Comparison of ENCODE assay signal across 14 cellular contexts in the genomic region with DNA sequence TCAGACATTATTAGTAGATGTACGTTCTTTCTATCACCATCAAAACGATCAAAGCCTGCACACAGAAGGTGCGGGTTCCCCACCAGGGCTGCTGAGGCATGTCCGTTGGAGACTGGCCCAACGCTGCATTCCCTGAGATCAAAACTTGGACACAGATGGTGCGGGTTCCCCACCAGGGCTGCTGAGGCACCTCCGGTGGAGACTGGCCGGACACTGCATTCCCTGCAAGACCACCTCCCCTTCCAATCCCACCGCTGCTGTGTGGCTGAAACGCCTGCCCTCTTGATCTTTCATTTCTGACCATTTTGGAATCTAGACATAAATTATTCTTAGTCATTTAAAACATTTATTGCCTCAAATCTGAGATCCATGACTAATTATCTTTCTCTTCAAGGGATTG.
A peak's percentile ranks its signal among the peaks of the same experiment; 100 is the strongest.
DNase-seq lines count a peak whose midpoint lies in the region; ATAC-seq and TF ChIP-seq lines count a peak whose summit lies in the region.
"Had no signal": no experiment of that assay in that cellular context is flagged by ENCODE, and none has a peak within 500 bp of the region (broad histone marks: within the 10 kb centered on the region; RNA-seq: fewer than 3 reads in every experiment).

No MANE protein-coding gene starts in this region.

- TF ChIP-seq CTCF in endodermal cell (conservative IDR thresholded peaks at IDR 0.05) (no peak), osteocyte (IDR thresholded peaks at IDR 0.05) (no peak), type B pancreatic cell (conservative IDR thresholded peaks at IDR 0.05) (no peak)

- intact Hi-C loops in activated naive CD4-positive, alpha-beta T cell treated with anti-CD3 and anti-CD28 coated beads for 36 hours (cut with micrococcal nuclease): no loop called here

- H3K9ac ChIP-seq in endodermal cell (ENCODE audit: extremely low read depth, low read length, poor library complexity, severe bottlenecking): no peak overlapping the region
- H3K9ac ChIP-seq: BLaER1, GM23248 had no signal

- 95 to 100% methylated on average over 4 to 10 of the region's 10 CpGs for WGBS in endodermal cell (ENCODE audit: insufficient coverage in 1 of 2, insufficient read length in 1 of 2), 2 experiments

- H3K4me1 ChIP-seq in endodermal cell (ENCODE audit: control insufficient read depth, insufficient read depth, low read length): no peaks in the 10 kb centered on the region
- H3K4me1 ChIP-seq: BLaER1, Caco-2 had no signal

- no peak overlapping the region for H3K27ac ChIP-seq in endodermal cell (ENCODE audit: low read depth, low read length)
- H3K27ac ChIP-seq: 22Rv1, BLaER1, GM23248 had no signal

- H3K36me3 Mint-ChIP-seq in endodermal cell (ENCODE audit: low read depth): no peaks in the 10 kb centered on the region
- no peaks in the 10 kb centered on the region for H3K36me3 Mint-ChIP-seq in osteocyte (ENCODE audit: unreplicated experiment)
- H3K36me3 Mint-ChIP-seq in type B pancreatic cell: no peaks in the 10 kb centered on the region
- no peaks in the 10 kb centered on the region for H3K36me3 Mint-ChIP-seq in activated naive CD4-positive, alpha-beta T cell treated with anti-CD3 and anti-CD28 coated beads for 36 hours (ENCODE audit: low read depth)
- H3K36me3 Mint-ChIP-seq: CD8-positive, alpha-beta memory T cell had no signal

- no peaks in the 10 kb centered on the region for H3K36me3 ChIP-seq in endodermal cell (ENCODE audit: control insufficient read depth, insufficient read depth, low read length)
- H3K36me3 ChIP-seq: BLaER1 had no signal

- H3K4me3 ChIP-seq in endodermal cell (ENCODE audit: low read length): no peak overlapping the region
- H3K4me3 ChIP-seq: BLaER1, GM23248 had no signal

- peaks cover 6% of the 10 kb centered on the region for H3K4me1 Mint-ChIP-seq in endodermal cell
- H3K4me1 Mint-ChIP-seq in osteocyte (ENCODE audit: unreplicated experiment): no peaks in the 10 kb centered on the region
- H3K4me1 Mint-ChIP-seq in type B pancreatic cell (ENCODE audit: unreplicated experiment): peaks cover 12% of the 10 kb centered on the region
- H3K4me1 Mint-ChIP-seq in activated naive CD4-positive, alpha-beta T cell treated with anti-CD3 and anti-CD28 coated beads for 36 hours (ENCODE audit: low read depth): no peaks in the 10 kb centered on the region

- ATAC-seq in GM21717 (IDR thresholded peaks at IDR 0.05; ENCODE audit: unreplicated experiment) (no peak), HG03139 (IDR thresholded peaks at IDR 0.05; ENCODE audit: unreplicated experiment) (no peak)
- ATAC-seq: HCT116 had no signal

- no peak overlapping the region for H3K4me3 Mint-ChIP-seq in endodermal cell
- H3K4me3 Mint-ChIP-seq in osteocyte (ENCODE audit: unreplicated experiment): no peak overlapping the region
- no peak overlapping the region for H3K4me3 Mint-ChIP-seq in type B pancreatic cell
- no peak overlapping the region for H3K4me3 Mint-ChIP-seq in activated naive CD4-positive, alpha-beta T cell treated with anti-CD3 and anti-CD28 coated beads for 36 hours
- H3K4me3 Mint-ChIP-seq: CD8-positive, alpha-beta memory T cell had no signal

- H3K9me3 ChIP-seq in endodermal cell (ENCODE audit: control insufficient read depth, low read length): no peaks in the 10 kb centered on the region
- H3K9me3 ChIP-seq: BLaER1, Caco-2 had no signal

- H3K27me3 Mint-ChIP-seq in endodermal cell (ENCODE audit: insufficient read depth): peaks cover 9% of the 10 kb centered on the region
- no peaks in the 10 kb centered on the region for H3K27me3 Mint-ChIP-seq in osteocyte (ENCODE audit: unreplicated experiment)
- peaks cover 40% of the 10 kb centered on the region for H3K27me3 Mint-ChIP-seq in type B pancreatic cell
- H3K27me3 Mint-ChIP-seq in activated naive CD4-positive, alpha-beta T cell treated with anti-CD3 and anti-CD28 coated beads for 36 hours (ENCODE audit: low read depth): peaks cover 17% of the 10 kb centered on the region

- H3K9me3 Mint-ChIP-seq in endodermal cell (no peaks in the 10 kb centered on the region), osteocyte (ENCODE audit: unreplicated experiment) (peaks cover under 1% of the 10 kb centered on the region), type B pancreatic cell (no peaks in the 10 kb centered on the region)
- H3K9me3 Mint-ChIP-seq in activated naive CD4-positive, alpha-beta T cell treated with anti-CD3 and anti-CD28 coated beads for 36 hours: no peaks in the 10 kb centered on the region
- H3K9me3 Mint-ChIP-seq: CD8-positive, alpha-beta memory T cell had no signal

- CTCF ChIA-PET in activated naive CD4-positive, alpha-beta T cell treated with anti-CD3 and anti-CD28 coated beads for 36 hours (lab: Charles Lee): no interaction called here

- DNase-seq in activated CD8-positive, alpha-beta memory T cell treated with anti-CD3 and anti-CD28 coated beads for 24 hours: peak; percentile 45
- DNase-seq in activated CD8-positive, alpha-beta memory T cell treated with anti-CD3 and anti-CD28 coated beads, Interleukin-2, amount 50 U/mL, for 48 hours: no peak
- peak; percentile 19 for DNase-seq in endodermal cell
- DNase-seq in osteocyte (ENCODE audit: extremely low spot score, unreplicated experiment): peak; percentile 60
- DNase-seq in type B pancreatic cell (ENCODE audit: extremely low spot score, unreplicated experiment): peak; percentile 34
- no peak for DNase-seq in activated naive CD4-positive, alpha-beta T cell treated with anti-CD3 and anti-CD28 coated beads for 36 hours
- DNase-seq: Caco-2; CD8-positive, alpha-beta memory T cell; GM23248 had no signal

- no peak overlapping the region for H3K27ac Mint-ChIP-seq in endodermal cell
- no peak overlapping the region for H3K27ac Mint-ChIP-seq in osteocyte (ENCODE audit: unreplicated experiment)
- no peak overlapping the region for H3K27ac Mint-ChIP-seq in type B pancreatic cell
- no peak overlapping the region for H3K27ac Mint-ChIP-seq in activated naive CD4-positive, alpha-beta T cell treated with anti-CD3 and anti-CD28 coated beads for 36 hours
- H3K27ac Mint-ChIP-seq: CD8-positive, alpha-beta memory T cell had no signal

- no peaks in the 10 kb centered on the region for H3K27me3 ChIP-seq in endodermal cell (ENCODE audit: control insufficient read depth, insufficient read depth, low read length, poor library complexity, severe bottlenecking)
- H3K27me3 ChIP-seq: BLaER1 had no signal

Comparison
In these comparisons a context has a peak if more than half of its experiments do, and no peak if none do; other contexts are left out.
1. DNase-seq: peak in activated CD8-positive, alpha-beta memory T cell treated with anti-CD3 and anti-CD28 coated beads for 24 hours (single experiment), endodermal cell (single experiment), osteocyte (single experiment) and type B pancreatic cell (single experiment); none in activated CD8-positive, alpha-beta memory T cell treated with anti-CD3 and anti-CD28 coated beads, Interleukin-2, amount 50 U/mL, for 48 hours (single experiment) and activated naive CD4-positive, alpha-beta T cell treated with anti-CD3 and anti-CD28 coated beads for 36 hours (single experiment).